24 cellular contexts compared by ENCODE assay signal in the genomic region with DNA sequence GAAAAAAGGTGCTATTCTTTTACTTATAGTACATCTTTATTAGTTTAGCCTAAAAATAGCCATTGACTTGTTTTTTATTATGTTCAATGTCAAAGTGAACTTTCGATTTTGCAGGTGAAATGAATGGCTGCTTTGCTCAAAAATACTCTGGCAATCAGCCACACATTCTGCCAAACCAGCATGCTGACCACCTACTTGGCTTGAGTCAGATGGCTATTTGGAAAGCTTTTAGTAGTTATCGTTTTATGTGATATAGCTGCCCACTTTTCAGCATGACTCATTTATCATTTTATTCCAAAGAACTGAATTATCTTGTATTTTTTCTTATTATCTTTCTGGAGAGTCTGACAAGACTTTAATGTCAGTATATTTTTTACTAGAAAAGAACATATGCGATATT.
DNase-seq lines count a peak whose midpoint lies in the region; ATAC-seq and TF ChIP-seq lines count a peak whose summit lies in the region.
"Had no signal": no experiment of that assay in that cellular context is flagged by ENCODE, and none has a peak within 500 bp of the region (broad histone marks: within the 10 kb centered on the region; RNA-seq: fewer than 3 reads in every experiment).

No MANE protein-coding gene starts in this region.

- intact Hi-C loops in PC-3 (cut with micrococcal nuclease): no loop called here
- intact Hi-C loops in lower lobe of right lung (cut with DNase I): no loop called here
- intact Hi-C loops in testis (cut with DNase I; ENCODE audit: low total_unique reads): no loop called here

- TF ChIP-seq CTCF in PC-3 (conservative IDR thresholded peaks at IDR 0.05; ENCODE audit: low read depth, low read length) (no peak), astrocyte of the spinal cord (IDR thresholded peaks at IDR 0.05; ENCODE audit: low read depth, low read length) (no peak), lower lobe of right lung (IDR thresholded peaks at IDR 0.05) (no peak), testis (IDR thresholded peaks at IDR 0.05) (no peak)

- ATAC-seq in PC-3: peak; percentile 41
- no peak for ATAC-seq in GM18867 (IDR thresholded peaks at IDR 0.05; ENCODE audit: unreplicated experiment)
- ATAC-seq in lower lobe of right lung: no peak
- ATAC-seq: GM12878 had no signal

- H3K27ac ChIP-seq in PC-3 (ENCODE audit: low read length) (0 out of 2 replicates have a peak overlapping the region, but pooled peaks have one; percentile 11), lower lobe of right lung (no peak overlapping the region), testis (no peak overlapping the region)
- H3K27ac ChIP-seq: GM23248, HL-60, KMS-11, RWPE1 had no signal

- H3K36me3 ChIP-seq in PC-3 (ENCODE audit: low read depth, low read length) (no peaks in the 10 kb centered on the region), lower lobe of right lung (no peaks in the 10 kb centered on the region), testis (ENCODE audit: low read depth, missing control alignments) (no peaks in the 10 kb centered on the region)
- H3K36me3 ChIP-seq: BE2C, HAP-1 had no signal

- H3K4me2 ChIP-seq in PC-3 (ENCODE audit: low read length): no peak overlapping the region
- H3K4me2 ChIP-seq: KMS-11 had no signal

- H3K9me2 ChIP-seq in PC-3 (replicated peaks; ENCODE audit: low read length): no peaks in the 10 kb centered on the region

- in situ Hi-C loops in G401 (cut with HindIII; ENCODE audit: low sequenced_read_pairs) (no loop called here), astrocyte of the spinal cord (cut with HindIII; ENCODE audit: low sequenced_read_pairs) (no loop called here)

- POLR2A ChIA-PET in PC-3 (lab: Charles Lee; ENCODE audit: unreplicated experiment): interaction anchor here (0.6 kb wide), 1 partner anchor 502 kb away, joined by 3 read pairs; no protein-coding TSS in a partner anchor

- H3K4me3 ChIP-seq in PC-3 (ENCODE audit: low read length) (no peak overlapping the region), astrocyte of the spinal cord (ENCODE audit: low read depth, low read length) (no peak overlapping the region), lower lobe of right lung (no peak overlapping the region), testis (no peak overlapping the region)
- H3K4me3 ChIP-seq: GM12878, GM23248, HAP-1 had no signal

- 51 to 60% methylated on average over 3 of the region's 3 CpGs for WGBS in testis, 2 donors

- no TSS peak for BruUV-seq in PC-3 (replicated peaks; lab: Mats Ljungman, UMichigan)

- H3K4me1 ChIP-seq in PC-3 (ENCODE audit: insufficient read depth, low read length) (peaks cover 18% of the 10 kb centered on the region), lower lobe of right lung (no peaks in the 10 kb centered on the region), testis (no peaks in the 10 kb centered on the region)
- H3K4me1 ChIP-seq: BE2C had no signal

- H4K20me1 ChIP-seq in PC-3 (ENCODE audit: low read length): no peaks in the 10 kb centered on the region

- CTCF ChIA-PET in PC-3 (lab: Charles Lee): no interaction called here

- H3K9me3 ChIP-seq in PC-3 (ENCODE audit: low read length) (no peaks in the 10 kb centered on the region), lower lobe of right lung (no peaks in the 10 kb centered on the region), testis (no peaks in the 10 kb centered on the region)
- H3K9me3 ChIP-seq: BE2C, HAP-1 had no signal

- H3K27me3 ChIP-seq in PC-3 (ENCODE audit: low read length): no peaks in the 10 kb centered on the region
- no peaks in the 10 kb centered on the region for H3K27me3 ChIP-seq in lower lobe of right lung (ENCODE audit: low read depth)
- no peaks in the 10 kb centered on the region for H3K27me3 ChIP-seq in testis
- H3K27me3 ChIP-seq: BE2C had no signal

- no peak overlapping the region for H3K9ac ChIP-seq in PC-3 (ENCODE audit: low read length)
- H3K9ac ChIP-seq: GM23248, KMS-11 had no signal

- no peak for TF ChIP-seq POLR2A in testis (IDR thresholded peaks at IDR 0.05)

- H2AFZ ChIP-seq in PC-3 (ENCODE audit: low read length): no peak overlapping the region
- H2AFZ ChIP-seq: GM23248 had no signal

- no peaks in the 10 kb centered on the region for H3K79me2 ChIP-seq in PC-3 (ENCODE audit: low read length)

- H3F3A ChIP-seq in PC-3 (ENCODE audit: low read length, unreplicated experiment): no peaks in the 10 kb centered on the region

- DNase-seq in G401 (ENCODE audit: low spot score) (peak; percentile 2), PC-3 (peak; percentile 17), astrocyte of the spinal cord (ENCODE audit: low read depth, low spot score) (peak; percentile 41), myocyte (ENCODE audit: low read depth) (peak; percentile 7), SHP77 (lab: John Stamatoyannopoulos, UW) (no peak), lower lobe of right lung (no peak), testis (no peak)
- DNase-seq: BE2C; CD4-positive, CD25-positive, alpha-beta regulatory T cell; DMS153; GF-D8; GM23248; NCI-H1092; NCI-H1436 treated with DMSO at 0.1 percent for 48 hours; NCI-H2029 treated with DMSO at 0.1 percent for 48 hours; NCI-H2171; NCI-H446 treated with DMSO at 0.1 percent for 48 hours; NCI-H748 treated with DMSO at 0.1 percent for 48 hours had no signal

Comparison
In these comparisons a context has a peak if more than half of its experiments do, and no peak if none do; other contexts are left out.
1. DNase-seq: peak in G401 (single experiment), PC-3 (single experiment), astrocyte of the spinal cord (single experiment) and myocyte (single experiment); none in SHP77 (0 of 2), lower lobe of right lung (single experiment) and testis (single experiment).